Comparison of ENCODE assay signal across 8 cellular contexts in the genomic region with DNA sequence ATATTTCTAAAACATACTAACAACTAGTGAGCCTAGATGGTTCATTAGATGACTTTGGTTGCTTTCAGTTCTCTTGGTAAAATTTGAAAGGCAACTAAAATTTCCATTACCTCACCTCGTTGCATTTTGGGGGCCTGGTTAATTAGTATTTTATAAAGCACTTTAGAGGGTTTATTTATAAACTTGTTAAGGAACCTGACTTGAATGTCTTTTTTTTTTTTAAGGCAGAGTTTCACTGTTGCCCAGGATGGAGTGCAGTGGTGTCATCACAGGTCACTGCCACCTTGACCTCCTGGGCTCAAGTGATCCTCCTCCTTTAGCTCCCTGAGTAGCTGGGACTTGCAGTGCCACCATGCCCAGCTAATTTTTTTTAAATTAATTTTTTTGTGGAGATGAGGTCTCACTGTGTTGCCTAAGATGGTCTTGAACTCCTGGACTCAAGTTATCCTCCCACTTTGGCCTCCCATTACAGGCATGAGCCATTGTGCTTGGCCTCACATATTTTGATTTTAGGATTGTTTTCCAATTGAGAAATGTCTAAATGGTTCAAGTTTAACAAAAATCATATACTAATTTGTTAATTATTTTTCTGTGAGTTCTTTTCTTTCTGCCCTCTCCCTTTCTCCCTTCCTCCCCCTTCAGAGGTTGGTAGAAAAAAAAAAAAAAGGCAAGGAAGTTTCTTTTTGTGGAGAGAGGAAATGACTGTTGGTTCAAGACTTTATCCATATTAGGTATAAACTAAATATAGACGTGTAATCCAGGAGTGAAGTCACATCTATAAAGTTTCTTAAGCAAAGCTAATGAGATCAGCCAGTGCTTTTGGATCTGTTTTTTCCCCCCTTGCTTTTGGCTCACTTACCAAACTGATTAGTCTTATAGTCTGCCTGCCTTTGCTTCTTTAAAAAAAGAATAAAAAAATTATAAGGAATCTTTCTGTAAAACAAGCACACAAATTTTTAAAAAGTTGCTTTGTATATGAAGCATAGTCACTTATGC. TPM values are rescaled to one million over a fixed set of nuclear protein-coding genes. Genes with fewer than 3 reads are reported as not detected.
DNase-seq lines count a peak whose midpoint lies in the region; ATAC-seq and TF ChIP-seq lines count a peak whose summit lies in the region.

No MANE protein-coding gene starts in this region.

- H2AFZ ChIP-seq in Loucy (ENCODE audit: low read length) = no peak overlapping the region

- H3K36me3 ChIP-seq in Loucy (ENCODE audit: insufficient read depth, low read length) = no peaks in the 10 kb centered on the region; the same call in 1 of the 2 replicates
- no peaks in the 10 kb centered on the region for H3K36me3 ChIP-seq in colonic mucosa
- H3K36me3 ChIP-seq in muscle layer of colon (ENCODE audit: insufficient read depth, low read length) = no peaks in the 10 kb centered on the region

- H3K79me2 ChIP-seq in Loucy (ENCODE audit: insufficient read depth, low read length) = peaks cover 98% of the 10 kb centered on the region

- H3K4me3 ChIP-seq in Loucy (ENCODE audit: low read length, poor library complexity, severe bottlenecking) = peak overlapping the region; percentile 62
- no peak overlapping the region for H3K4me3 ChIP-seq in colonic mucosa
- no peak overlapping the region for H3K4me3 ChIP-seq in muscle layer of colon (ENCODE audit: low read depth in 1 of 2, low read length in 2 of 2)

- H3K27ac ChIP-seq in colonic mucosa = peak overlapping the region; percentile 58
- H3K27ac ChIP-seq in muscle layer of colon (ENCODE audit: low read depth, low read length) = peak overlapping the region; percentile 69

- peak overlapping the region; percentile 67 for H3K4me2 ChIP-seq in Loucy (ENCODE audit: low read depth, low read length, poor library complexity, severe bottlenecking)

- peak; percentile 84 for DNase-seq in AG09319 (ENCODE audit: extremely low read depth, low read depth)
- DNase-seq in colonic mucosa = no peak
- DNase-seq in HT-29 (ENCODE audit: low spot score) = no peak
- DNase-seq in superior temporal gyrus (ENCODE audit: extremely low spot score) = no peak
- DNase-seq in RPMI8226 = no peak

- H3F3A ChIP-seq in Loucy (ENCODE audit: low read depth) = peaks cover 4% of the 10 kb centered on the region; the same call in 1 of the 2 replicates

- peaks cover 3% of the 10 kb centered on the region for H4K20me1 ChIP-seq in Loucy (ENCODE audit: insufficient read depth, low read length, poor library complexity, severe bottlenecking)

- no peak for TF ChIP-seq CTCF in AG09319 (IDR thresholded peaks at IDR 0.05; ENCODE audit: low read depth, low read length)
- no peak for TF ChIP-seq CTCF in Loucy (conservative IDR thresholded peaks at IDR 0.05; ENCODE audit: low read length)
- no peak for TF ChIP-seq CTCF in colonic mucosa (IDR thresholded peaks at IDR 0.05)

- ATAC-seq in HG02763 (IDR thresholded peaks at IDR 0.05; ENCODE audit: unreplicated experiment) = no peak

- H3K9me3 ChIP-seq in Loucy (ENCODE audit: insufficient read depth, low read depth, low read length) = no peaks in the 10 kb centered on the region
- no peaks in the 10 kb centered on the region for H3K9me3 ChIP-seq in colonic mucosa
- no peaks in the 10 kb centered on the region for H3K9me3 ChIP-seq in muscle layer of colon (ENCODE audit: low read length)

- H3K27me3 ChIP-seq in Loucy (ENCODE audit: insufficient read depth, low read length, poor library complexity, severe bottlenecking) (no peaks in the 10 kb centered on the region), colonic mucosa (no peaks in the 10 kb centered on the region), muscle layer of colon (ENCODE audit: control insufficient read depth in 1 of 2, insufficient read depth in 2 of 2, low read length in 2 of 2) (no peaks in the 10 kb centered on the region)

- intact Hi-C loops in colonic mucosa (cut with DNase I) = no loop called here

- H3K4me1 ChIP-seq in Loucy (ENCODE audit: insufficient read depth, low read length, poor library complexity, severe bottlenecking) = peaks cover 55% of the 10 kb centered on the region
- H3K4me1 ChIP-seq in colonic mucosa = no peaks in the 10 kb centered on the region
- H3K4me1 ChIP-seq in muscle layer of colon (ENCODE audit: insufficient read depth, low read length) = peaks cover 27% of the 10 kb centered on the region

- H3K9ac ChIP-seq in Loucy (ENCODE audit: low read depth, low read length, poor library complexity, severe bottlenecking) = peak overlapping the region; percentile 61
- no peak overlapping the region for H3K9ac ChIP-seq in colonic mucosa (ENCODE audit: low read depth in 2 of 2, low read length in 2 of 2)
- H3K9ac ChIP-seq in muscle layer of colon (ENCODE audit: low read length) = no peak overlapping the region

- H3K9me2 ChIP-seq in Loucy (replicated peaks; ENCODE audit: low read depth, low read length) = no peaks in the 10 kb centered on the region

RNA-seq across cellular contexts. Expression of gene CLIC4, which starts 24.7 kb away (rescaled TPM):
- 10 to 100 TPM; 38.0 to 84.8 TPM for total RNA-seq in colonic mucosa
- 22.5 and 22.6 TPM in 2 replicates for total RNA-seq in HT-29 (2014; rRNA removed; shearing (Covaris generic))
